In the genomic region with DNA sequence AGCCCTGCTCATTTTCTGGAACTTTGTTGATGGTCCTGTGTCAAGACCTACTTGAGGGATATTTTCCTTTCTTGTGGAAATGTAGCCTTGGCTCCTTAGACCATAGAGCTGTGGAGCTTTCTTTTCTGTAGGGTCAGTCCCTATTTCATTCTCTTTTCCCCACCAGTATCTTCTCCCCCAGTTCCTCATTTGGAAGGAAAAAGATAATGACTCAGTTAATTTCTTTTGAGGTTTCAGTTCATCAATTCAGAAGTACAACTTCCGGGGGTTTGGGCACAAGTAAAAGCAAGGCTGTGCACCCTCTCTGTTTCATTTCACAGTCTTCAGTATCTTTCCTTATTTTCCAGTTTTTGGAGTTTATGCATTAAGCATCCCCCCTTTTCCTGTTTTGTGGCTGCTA, we compare ENCODE assay signal across 12 cellular contexts.
A peak's percentile ranks its signal among the peaks of the same experiment; 100 is the strongest.
DNase-seq lines count a peak whose midpoint lies in the region; ATAC-seq and TF ChIP-seq lines count a peak whose summit lies in the region.
"Had no signal": no experiment of that assay in that cellular context is flagged by ENCODE, and none has a peak within 500 bp of the region (broad histone marks: within the 10 kb centered on the region; RNA-seq: fewer than 3 reads in every experiment).

No MANE protein-coding gene starts in this region.

- peak overlapping the region; percentile 28 for H3K4me3 ChIP-seq in upper lobe of right lung
- H3K4me3 ChIP-seq: uterus had no signal

- H3K4me1 Mint-ChIP-seq in activated naive CD4-positive, alpha-beta T cell treated with anti-CD3 and anti-CD28 coated beads, Interleukin-2, amount 10 ng/mL, durations not matched to agents 7 days and 5 days = peaks cover 48% of the 10 kb centered on the region
- peaks cover 52% of the 10 kb centered on the region for H3K4me1 Mint-ChIP-seq in activated CD8-positive, alpha-beta T cell treated with anti-CD3 and anti-CD28 coated beads for 36 hours (ENCODE audit: low read depth)

- H3K27ac ChIP-seq in upper lobe of right lung = no peak overlapping the region
- H3K27ac ChIP-seq: uterus, VCaP had no signal

- H3K36me3 ChIP-seq in upper lobe of right lung = no peaks in the 10 kb centered on the region
- H3K36me3 ChIP-seq: uterus had no signal

- TF ChIP-seq CTCF in activated CD8-positive, alpha-beta T cell treated with anti-CD3 and anti-CD28 coated beads for 36 hours (IDR thresholded peaks at IDR 0.05) = no peak
- TF ChIP-seq CTCF in upper lobe of right lung (IDR thresholded peaks at IDR 0.05) = no peak

- peak overlapping the region; percentile 49 for H3K4me3 Mint-ChIP-seq in activated naive CD4-positive, alpha-beta T cell treated with anti-CD3 and anti-CD28 coated beads, Interleukin-2, amount 10 ng/mL, durations not matched to agents 7 days and 5 days
- peak overlapping the region; percentile 71 for H3K4me3 Mint-ChIP-seq in activated CD8-positive, alpha-beta T cell treated with anti-CD3 and anti-CD28 coated beads for 36 hours

- ATAC-seq in HG03175 (IDR thresholded peaks at IDR 0.05; ENCODE audit: unreplicated experiment) (peak; percentile 42), upper lobe of right lung (peak; percentile 44), Right ventricle myocardium superior (ENCODE audit: poor library complexity) (no peak), HG03045 (IDR thresholded peaks at IDR 0.05; ENCODE audit: unreplicated experiment) (no peak)
- peak; percentile 48 for ATAC-seq in activated CD8-positive, alpha-beta T cell treated with anti-CD3 and anti-CD28 coated beads for 36 hours

- POLR2A ChIA-PET in activated CD8-positive, alpha-beta T cell treated with anti-CD3 and anti-CD28 coated beads for 36 hours (lab: Charles Lee) = interaction anchor here (1.2 to 2.1 kb wide), 4 partner anchors 12 to 23 kb away, joined by 3 to 10 read pairs (median 8); no protein-coding TSS in a partner anchor

- H3K9me3 ChIP-seq in upper lobe of right lung = no peaks in the 10 kb centered on the region
- H3K9me3 ChIP-seq: uterus had no signal

- CTCF ChIA-PET in activated naive CD4-positive, alpha-beta T cell treated with anti-CD3 and anti-CD28 coated beads, Interleukin-2, amount 10 ng/mL, durations not matched to agents 7 days and 5 days (lab: Charles Lee) = no interaction called here
- CTCF ChIA-PET in activated CD8-positive, alpha-beta T cell treated with anti-CD3 and anti-CD28 coated beads for 36 hours (lab: Charles Lee) = interaction anchor here (0.9 to 3.3 kb wide), 4 partner anchors 11 to 276 kb away, joined by 3 to 13 read pairs (median 4); no protein-coding TSS in a partner anchor

- H3K27me3 Mint-ChIP-seq in activated naive CD4-positive, alpha-beta T cell treated with anti-CD3 and anti-CD28 coated beads, Interleukin-2, amount 10 ng/mL, durations not matched to agents 7 days and 5 days = peaks cover 7% of the 10 kb centered on the region
- no peaks in the 10 kb centered on the region for H3K27me3 Mint-ChIP-seq in activated CD8-positive, alpha-beta T cell treated with anti-CD3 and anti-CD28 coated beads for 36 hours

- no peak for DNase-seq in activated naive CD4-positive, alpha-beta T cell treated with anti-CD3 and anti-CD28 coated beads, Interleukin-2, amount 10 ng/mL, durations not matched to agents 7 days and 5 days
- DNase-seq in activated naive CD4-positive, alpha-beta T cell (lab: John Stamatoyannopoulos, UW) = no peak
- no peak for DNase-seq in activated CD8-positive, alpha-beta T cell treated with anti-CD3 and anti-CD28 coated beads for 36 hours
- no peak for DNase-seq in upper lobe of right lung
- no peak for DNase-seq in SK-N-DZ (ENCODE audit: low spot score)
- no peak for DNase-seq in Right ventricle myocardium superior
- DNase-seq: NCI-H446 treated with DMSO at 0.1 percent for 48 hours; stimulated activated CD4-positive, alpha-beta T cell treated with anti-CD3 and anti-CD28 coated beads, Interleukin-2, amount 100 ng/mL, for 48 hours; uterus had no signal

- intact Hi-C loops in activated CD8-positive, alpha-beta T cell treated with anti-CD3 and anti-CD28 coated beads for 36 hours (cut with micrococcal nuclease) = loop anchor here (5.0 kb wide), 1 partner anchor 37 kb away; no protein-coding TSS in a partner anchor
- intact Hi-C loops in upper lobe of right lung (cut with DNase I) = no loop called here
- intact Hi-C loops in Right ventricle myocardium superior (cut with DNase I) = no loop called here

- H3K36me3 Mint-ChIP-seq in activated naive CD4-positive, alpha-beta T cell treated with anti-CD3 and anti-CD28 coated beads, Interleukin-2, amount 10 ng/mL, durations not matched to agents 7 days and 5 days = peaks cover 47% of the 10 kb centered on the region
- peaks cover 25% of the 10 kb centered on the region for H3K36me3 Mint-ChIP-seq in activated CD8-positive, alpha-beta T cell treated with anti-CD3 and anti-CD28 coated beads for 36 hours (ENCODE audit: low read depth)

- H3K27me3 ChIP-seq in upper lobe of right lung = no peaks in the 10 kb centered on the region
- H3K27me3 ChIP-seq: uterus had no signal

- peaks cover 41% of the 10 kb centered on the region for H3K9me3 Mint-ChIP-seq in activated naive CD4-positive, alpha-beta T cell treated with anti-CD3 and anti-CD28 coated beads, Interleukin-2, amount 10 ng/mL, durations not matched to agents 7 days and 5 days
- H3K9me3 Mint-ChIP-seq in activated CD8-positive, alpha-beta T cell treated with anti-CD3 and anti-CD28 coated beads for 36 hours = peaks cover 30% of the 10 kb centered on the region

- no peaks in the 10 kb centered on the region for H3K4me1 ChIP-seq in upper lobe of right lung
- H3K4me1 ChIP-seq: uterus had no signal

- peak overlapping the region; percentile 87 for H3K27ac Mint-ChIP-seq in activated naive CD4-positive, alpha-beta T cell treated with anti-CD3 and anti-CD28 coated beads, Interleukin-2, amount 10 ng/mL, durations not matched to agents 7 days and 5 days
- H3K27ac Mint-ChIP-seq in activated CD8-positive, alpha-beta T cell treated with anti-CD3 and anti-CD28 coated beads for 36 hours = peak overlapping the region; percentile 92

Comparison
In these comparisons a context has a peak if more than half of its experiments do, and no peak if none do; other contexts are left out.
1. ATAC-seq: peak in HG03175 (single experiment), activated CD8-positive, alpha-beta T cell treated with anti-CD3 and anti-CD28 coated beads for 36 hours (single experiment) and upper lobe of right lung (single experiment); none in Right ventricle myocardium superior (single experiment) and HG03045 (single experiment).